Comparison of ENCODE assay signal across 8 cellular contexts in the genomic region with DNA sequence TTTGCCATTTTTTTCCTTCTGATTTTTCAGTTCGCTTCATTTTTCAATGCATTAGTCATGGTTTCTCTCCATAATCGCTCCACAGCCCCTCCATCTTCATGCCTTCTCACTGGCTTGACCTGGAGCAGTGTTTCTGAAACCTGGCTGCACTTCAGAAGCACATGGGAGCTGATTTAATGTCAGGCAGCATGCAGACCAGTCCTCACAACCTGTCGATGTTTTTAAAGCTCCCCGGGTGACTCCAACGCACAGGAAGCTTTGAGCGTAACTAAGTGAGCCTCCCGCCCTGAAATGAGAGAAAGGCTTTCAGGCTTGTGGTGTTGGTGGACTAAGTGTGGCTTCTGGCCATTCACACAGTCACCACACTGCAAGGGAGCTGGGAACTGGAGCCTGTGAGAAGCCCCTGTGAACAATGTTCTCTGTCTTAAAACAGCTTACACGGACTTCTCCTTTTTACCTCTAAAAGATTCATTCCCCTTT. TPM values are rescaled to one million over a fixed set of nuclear protein-coding genes. Genes with fewer than 3 reads are reported as not detected.
DNase-seq lines count a peak whose midpoint lies in the region; ATAC-seq, FAIRE-seq and TF ChIP-seq lines count a peak whose summit lies in the region.

No MANE protein-coding gene starts in this region.

- H3K9me3 Mint-ChIP-seq in astrocyte (ENCODE audit: unreplicated experiment) (peaks cover 3% of the 10 kb centered on the region), mesothelial cell of epicardium (no peaks in the 10 kb centered on the region)

- no peak overlapping the region for H3K4me3 Mint-ChIP-seq in astrocyte (ENCODE audit: unreplicated experiment)
- H3K4me3 Mint-ChIP-seq in mesothelial cell of epicardium = no peak overlapping the region

- peak overlapping the region; percentile 83 for H3K4me2 ChIP-seq in astrocyte (ENCODE audit: low read length)

- H3K4me3 ChIP-seq in astrocyte (ENCODE audit: insufficient read depth, low read depth, low read length) = peak overlapping the region; percentile 22

- H3K27me3 Mint-ChIP-seq in astrocyte (ENCODE audit: low read depth, unreplicated experiment) (peaks cover 6% of the 10 kb centered on the region), mesothelial cell of epicardium (ENCODE audit: low read depth) (no peaks in the 10 kb centered on the region)

- peak; percentile 51 for DNase-seq in Daoy (ENCODE audit: low read depth)
- peak; percentile 41 for DNase-seq in LHCN-M2 (ENCODE audit: low read depth)
- peak; percentile 53 for DNase-seq in astrocyte (ENCODE audit: low read depth)
- DNase-seq in mesothelial cell of epicardium (ENCODE audit: low spot score in 2 of 2, unreplicated experiment in 2 of 2) = no peak
- DNase-seq in T-helper 9 cell = no peak

- no peak for FAIRE-seq in astrocyte (lab: Jason Lieb, UNC)

- no peaks in the 10 kb centered on the region for H3K79me2 ChIP-seq in astrocyte (ENCODE audit: insufficient read depth, low read length)

- H3K4me1 Mint-ChIP-seq in astrocyte (ENCODE audit: low read depth, unreplicated experiment) (peaks cover 12% of the 10 kb centered on the region), mesothelial cell of epicardium (peaks cover 23% of the 10 kb centered on the region)

- H4K20me1 ChIP-seq in astrocyte (ENCODE audit: insufficient read depth, low read length) = no peaks in the 10 kb centered on the region

- no peak overlapping the region for H3K27ac ChIP-seq in astrocyte (ENCODE audit: low read depth, low read length)

- TF ChIP-seq CTCF in astrocyte (IDR thresholded peaks at IDR 0.05; ENCODE audit: insufficient read depth, low read depth, low read length) = no peak
- TF ChIP-seq CTCF in mesothelial cell of epicardium (IDR thresholded peaks at IDR 0.05; ENCODE audit: unreplicated experiment) = no peak

- peaks cover 2% of the 10 kb centered on the region for H3K27me3 ChIP-seq in astrocyte (ENCODE audit: insufficient read depth, low read length)

- peak overlapping the region; percentile 26 for H3K9ac ChIP-seq in astrocyte (ENCODE audit: low read length)

- H3K27ac Mint-ChIP-seq in astrocyte (ENCODE audit: unreplicated experiment) (peak overlapping the region; percentile 75), mesothelial cell of epicardium (peak overlapping the region; percentile 74)

- H3K9me3 ChIP-seq in astrocyte (ENCODE audit: insufficient read depth, low read depth, low read length) = no peaks in the 10 kb centered on the region

- peaks cover 4% of the 10 kb centered on the region for H3K36me3 Mint-ChIP-seq in astrocyte (ENCODE audit: low read depth, unreplicated experiment)
- peaks cover 2% of the 10 kb centered on the region for H3K36me3 Mint-ChIP-seq in mesothelial cell of epicardium

- H3K36me3 ChIP-seq in astrocyte (ENCODE audit: insufficient read depth, low read length) = no peaks in the 10 kb centered on the region

- peaks cover 4% of the 10 kb centered on the region for H3K4me1 ChIP-seq in astrocyte (ENCODE audit: insufficient read depth, low read length)

- H2AFZ ChIP-seq in astrocyte (ENCODE audit: low read depth, low read length) = peak overlapping the region; percentile 61

- ATAC-seq in HG02571 (IDR thresholded peaks at IDR 0.05; ENCODE audit: unreplicated experiment) (no peak), GM21390 (IDR thresholded peaks at IDR 0.05; ENCODE audit: unreplicated experiment) (no peak), GM18867 (IDR thresholded peaks at IDR 0.05; ENCODE audit: unreplicated experiment) (no peak)

RNA-seq across cellular contexts. Expression of a gene that starts 16.8 kb away (rescaled TPM):
- total RNA-seq in Daoy (2014; rRNA removed; shearing (Covaris generic)) = 41.4 and 64.6 TPM in 2 replicates
- 49.5 and 54.0 TPM in 2 replicates for total RNA-seq in LHCN-M2 (2014; rRNA removed)
- 30.5 TPM for polyA plus RNA-seq in LHCN-M2 (2012)
- 32.2 and 35.0 TPM in 2 replicates for total RNA-seq in astrocyte
- 48.6 to 51.2 TPM (median 49.1 TPM) in 3 replicates for total RNA-seq in mesothelial cell of epicardium

RNA-seq across cellular contexts. Expression of a gene that starts 31.7 kb away (rescaled TPM):
- 2.7 and 5.5 TPM in 2 replicates for total RNA-seq in Daoy (2014; rRNA removed; shearing (Covaris generic))
- 6.0 and 6.8 TPM in 2 replicates for total RNA-seq in LHCN-M2 (2014; rRNA removed)
- polyA plus RNA-seq in LHCN-M2 (2012) = 4.8 TPM
- 9.2 and 9.9 TPM in 2 replicates for total RNA-seq in astrocyte
- total RNA-seq in mesothelial cell of epicardium = 10.8 to 12.2 TPM (median 11.3 TPM) in 3 replicates

RNA-seq across cellular contexts. Expression of a gene that starts 31.9 kb away (rescaled TPM):
- 20.2 and 21.6 TPM in 2 replicates for total RNA-seq in Daoy (2014; rRNA removed; shearing (Covaris generic))
- 12.6 and 12.8 TPM in 2 replicates for total RNA-seq in LHCN-M2 (2014; rRNA removed)
- 14.9 TPM for polyA plus RNA-seq in LHCN-M2 (2012)
- total RNA-seq in astrocyte = 24.8 and 27.9 TPM in 2 replicates
- total RNA-seq in mesothelial cell of epicardium = 26.8 to 30.9 TPM (median 29.9 TPM) in 3 replicates

RNA-seq across cellular contexts. Expression of a gene that starts 37.7 kb away (rescaled TPM):
- 0.15 TPM in 1 of 2 replicates, not detected in the other for total RNA-seq in Daoy (2014; rRNA removed; shearing (Covaris generic))
- total RNA-seq in LHCN-M2 (2014; rRNA removed) (not detected in 2 replicates), astrocyte (0.32 and 0.48 TPM in 2 replicates), mesothelial cell of epicardium (6.3 to 8.2 TPM (median 6.3 TPM) in 3 replicates)
- polyA plus RNA-seq in LHCN-M2 (2012) = 0.01 TPM

Comparison
In these comparisons a context has a peak if more than half of its experiments do, and no peak if none do; other contexts are left out.
1. DNase-seq: peak in Daoy (single experiment), LHCN-M2 (single experiment) and astrocyte (single experiment); none in mesothelial cell of epicardium (0 of 2) and T-helper 9 cell (single experiment).